ENCODE assay signal across 10 cellular contexts in the genomic region with DNA sequence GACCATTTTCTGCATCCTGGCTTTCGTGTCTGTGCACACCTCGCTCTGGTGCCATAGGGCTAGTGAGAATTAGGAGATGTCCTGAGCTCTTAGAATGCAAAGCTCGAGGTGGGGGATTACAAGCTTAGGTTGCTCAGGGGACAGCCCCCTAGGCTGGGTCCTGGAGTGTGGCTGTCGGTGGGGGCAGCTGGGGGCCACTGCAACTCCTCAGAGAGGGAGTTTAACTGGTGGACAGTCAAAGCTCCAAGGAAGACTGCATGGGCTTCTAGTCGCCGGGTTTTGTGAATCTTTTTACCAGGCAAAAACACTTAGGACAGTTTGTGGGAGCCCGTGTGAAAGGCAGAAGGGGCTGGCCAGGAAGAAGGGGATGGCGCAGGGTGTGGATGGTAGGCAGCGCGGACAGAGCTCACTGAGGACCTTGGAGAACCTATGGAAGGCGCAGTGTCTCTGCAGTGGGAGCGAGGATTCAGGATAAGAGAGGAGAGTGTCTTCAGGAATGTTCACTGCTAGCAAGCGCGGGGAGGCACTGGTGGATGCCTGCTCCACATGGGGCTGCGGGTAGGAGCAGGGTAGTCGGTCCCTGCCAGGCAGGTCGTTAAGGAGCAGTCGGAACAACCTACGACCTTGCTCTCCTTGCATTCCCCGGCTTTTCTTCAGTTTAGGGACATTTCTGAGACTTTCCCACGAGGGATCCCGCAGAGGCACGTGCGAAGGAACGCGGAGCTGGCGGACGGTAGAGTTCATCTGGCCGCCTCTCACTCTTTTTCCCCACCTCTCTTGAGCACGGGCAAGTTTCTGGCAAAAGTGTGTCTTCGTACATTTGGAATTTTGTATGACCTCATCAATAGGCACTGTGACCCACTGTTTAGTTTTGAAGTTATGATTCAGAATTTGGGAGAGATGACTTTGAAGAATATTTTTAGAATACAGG. TPM values are rescaled to one million over a fixed set of nuclear protein-coding genes. Genes with fewer than 3 reads are reported as not detected.
DNase-seq lines count a peak whose midpoint lies in the region; ATAC-seq and TF ChIP-seq lines count a peak whose summit lies in the region.
"Had no signal": no experiment of that assay in that cellular context is flagged by ENCODE, and none has a peak within 500 bp of the region (broad histone marks: within the 10 kb centered on the region; RNA-seq: fewer than 3 reads in every experiment).

No MANE protein-coding gene starts in this region.

- 47 to 59% methylated on average over 11 to 26 of the region's 31 CpGs for WGBS in gastroesophageal sphincter (ENCODE audit: low coverage in 1 of 2), 2 donors
- no CpG with 5 or more reads among the region's 31 CpGs for WGBS in trophoblast cell (ENCODE audit: extremely low coverage, insufficient coverage, insufficient read length)

- H3K4me3 ChIP-seq in gastroesophageal sphincter (peak overlapping the region; percentile 48 to 65), trophoblast cell (ENCODE audit: low read depth, low read length) (peak overlapping the region; percentile 4)
- H3K4me3 ChIP-seq in CD8-positive, alpha-beta T cell (ENCODE audit: low read depth, low read length): no peak overlapping the region
- H3K4me3 ChIP-seq in CD4-positive, alpha-beta memory T cell (ENCODE audit: low read length in 2 of 2): no peak overlapping the region

- TF ChIP-seq POLR2A in gastroesophageal sphincter (IDR thresholded peaks at IDR 0.05): no peak

- TF ChIP-seq CTCF in RWPE1 (conservative IDR thresholded peaks at IDR 0.05; ENCODE audit: low read depth) (no peak), gastroesophageal sphincter (IDR thresholded peaks at IDR 0.05) (no peak)
- no peak for TF ChIP-seq CTCF in CD8-positive, alpha-beta T cell (IDR thresholded peaks at IDR 0.05)

- H3K27ac Mint-ChIP-seq in CD8-positive, alpha-beta T cell: no peak overlapping the region
- H3K27ac Mint-ChIP-seq in CD4-positive, alpha-beta memory T cell: peak overlapping the region in 2 of 7 donors; percentile 53 to 57

- H4K8ac ChIP-seq in trophoblast cell (ENCODE audit: low read depth, low read length): peak overlapping the region; percentile 59

- H2BK12ac ChIP-seq in trophoblast cell (ENCODE audit: low read length): peak overlapping the region; percentile 23

- peak overlapping the region; percentile 11 for H2AFZ ChIP-seq in trophoblast cell (ENCODE audit: insufficient read depth, low read length, poor library complexity)

- H3K4me1 ChIP-seq in gastroesophageal sphincter: peaks cover 0 to 74% (median 28%) of the 10 kb centered on the region in 3 donors
- peaks cover 12 to 14% of the 10 kb centered on the region in 2 experiments for H3K4me1 ChIP-seq in trophoblast cell (ENCODE audit: control insufficient read depth in 1 of 2, insufficient read depth in 2 of 2, low read length in 2 of 2)
- H3K4me1 ChIP-seq in CD8-positive, alpha-beta T cell (ENCODE audit: insufficient read depth, low read length): no peaks in the 10 kb centered on the region
- peaks cover 12% of the 10 kb centered on the region for H3K4me1 ChIP-seq in CD4-positive, alpha-beta memory T cell (ENCODE audit: insufficient read depth, low read length)

- H3K36me3 ChIP-seq in gastroesophageal sphincter (peaks cover 0 to 27% of the 10 kb centered on the region in 2 donors), trophoblast cell (ENCODE audit: control insufficient read depth in 1 of 2, insufficient read depth in 2 of 2, low read length in 2 of 2) (peaks cover 23 to 30% of the 10 kb centered on the region in 2 experiments)
- H3K36me3 ChIP-seq in CD8-positive, alpha-beta T cell (ENCODE audit: insufficient read depth, low read length): peaks cover 4% of the 10 kb centered on the region
- H3K36me3 ChIP-seq in CD4-positive, alpha-beta memory T cell (ENCODE audit: insufficient read depth, low read length): no peaks in the 10 kb centered on the region

- peak overlapping the region; percentile 60 for H4K91ac ChIP-seq in trophoblast cell (ENCODE audit: low read depth, low read length)

- intact Hi-C loops in CD8-positive, alpha-beta T cell (cut with DNase I, micrococcal nuclease): no loop called here
- intact Hi-C loops in CD4-positive, alpha-beta memory T cell (cut with micrococcal nuclease): no loop called here

- H4K12ac ChIP-seq in trophoblast cell (ENCODE audit: low read depth, low read length): no peak overlapping the region

- peaks cover 4% of the 10 kb centered on the region for H3K9me3 Mint-ChIP-seq in CD8-positive, alpha-beta T cell
- peaks cover 0 to 7% (median 2%) of the 10 kb centered on the region in 8 donors for H3K9me3 Mint-ChIP-seq in CD4-positive, alpha-beta memory T cell

- TF ChIP-seq EP300 in gastroesophageal sphincter (IDR thresholded peaks at IDR 0.05): no peak

- H3K9ac ChIP-seq in trophoblast cell (ENCODE audit: low read length): peak overlapping the region; percentile 67

- no peaks in the 10 kb centered on the region for H3K27me3 ChIP-seq in gastroesophageal sphincter
- H3K27me3 ChIP-seq in trophoblast cell (ENCODE audit: insufficient read depth, low read length): no peaks in the 10 kb centered on the region
- no peaks in the 10 kb centered on the region for H3K27me3 ChIP-seq in CD8-positive, alpha-beta T cell (ENCODE audit: insufficient read depth, low read length)
- H3K27me3 ChIP-seq in CD4-positive, alpha-beta memory T cell (ENCODE audit: insufficient read depth, low read length): no peaks in the 10 kb centered on the region

- POLR2A ChIA-PET in RWPE1 (lab: Yijun Ruan, JAX; ENCODE audit: low non-redundant PET): no interaction called here
- POLR2A ChIA-PET in CD8-positive, alpha-beta T cell (lab: Charles Lee): no interaction called here
- POLR2A ChIA-PET in CD4-positive, alpha-beta memory T cell (lab: Charles Lee; ENCODE audit: partially characterized antibody): no interaction called here

- peak overlapping the region; percentile 69 for H3K4me2 ChIP-seq in trophoblast cell (ENCODE audit: low read length)

- ATAC-seq in gastroesophageal sphincter: no peak
- no peak for ATAC-seq in HG02588 (IDR thresholded peaks at IDR 0.05; ENCODE audit: unreplicated experiment)
- no peak for ATAC-seq in CD8-positive, alpha-beta T cell

- peaks cover 6% of the 10 kb centered on the region for H3K79me2 ChIP-seq in trophoblast cell (ENCODE audit: control insufficient read depth, insufficient read depth, low read length, poor library complexity)

- H3K18ac ChIP-seq in trophoblast cell (ENCODE audit: low read length): peak overlapping the region; percentile 51

- peak overlapping the region; percentile 66 for H2AK5ac ChIP-seq in trophoblast cell (ENCODE audit: low read length)

- H3K23ac ChIP-seq in trophoblast cell (ENCODE audit: low read length): no peak overlapping the region

- H2BK5ac ChIP-seq in trophoblast cell (ENCODE audit: low read depth, low read length, poor library complexity): peak overlapping the region; percentile 32

- H3K9me3 ChIP-seq in gastroesophageal sphincter: no peaks in the 10 kb centered on the region
- no peaks in the 10 kb centered on the region for H3K9me3 ChIP-seq in trophoblast cell (ENCODE audit: insufficient read depth, low read depth, low read length)
- no peaks in the 10 kb centered on the region for H3K9me3 ChIP-seq in CD8-positive, alpha-beta T cell (ENCODE audit: low read length)
- no peaks in the 10 kb centered on the region for H3K9me3 ChIP-seq in CD4-positive, alpha-beta memory T cell (ENCODE audit: control insufficient read depth in 1 of 2, low read length in 2 of 2)

- no peak overlapping the region for H3K4me3 Mint-ChIP-seq in CD8-positive, alpha-beta T cell
- peak overlapping the region in 2 of 8 donors; percentile 30 to 39 for H3K4me3 Mint-ChIP-seq in CD4-positive, alpha-beta memory T cell

- H3K27ac ChIP-seq in RWPE1 (peak overlapping the region; percentile 11; the same call in 1 of the 2 replicates), gastroesophageal sphincter (peak overlapping the region; percentile 85 to 98 (median 91)), trophoblast cell (ENCODE audit: low read depth, low read length) (peak overlapping the region; percentile 29)
- H3K27ac ChIP-seq in CD8-positive, alpha-beta T cell (ENCODE audit: low read depth, low read length): no peak overlapping the region
- no peak overlapping the region for H3K27ac ChIP-seq in CD4-positive, alpha-beta memory T cell (ENCODE audit: low read depth, low read length)

- H3K14ac ChIP-seq in trophoblast cell (ENCODE audit: low read length): peak overlapping the region; percentile 38

- DNase-seq in AG20443 (ENCODE audit: low spot score) (peak; percentile 53), RWPE1 (ENCODE audit: low spot score) (no peak), trophoblast cell (peak; percentile 85 to 88)
- DNase-seq in CD8-positive, alpha-beta T cell: no peak
- no peak for DNase-seq in CD4-positive, alpha-beta memory T cell
- no peak for DNase-seq in activated naive CD4-positive, alpha-beta T cell treated with anti-CD3 and anti-CD28 coated beads, Interleukin-2, amount 50 U/mL, for 16 hours
- DNase-seq: activated CD4-positive, alpha-beta T cell treated with anti-CD3 and anti-CD28 coated beads, Interleukin-2, amount 50 U/mL, for 1 hour; NCI-H1694 treated with DMSO at 0.1 percent for 48 hours had no signal

- H3K27me3 Mint-ChIP-seq in CD8-positive, alpha-beta T cell (ENCODE audit: low read depth): no peaks in the 10 kb centered on the region
- no peaks in the 10 kb centered on the region for H3K27me3 Mint-ChIP-seq in CD4-positive, alpha-beta memory T cell

- no peak overlapping the region for H3K4ac ChIP-seq in trophoblast cell (ENCODE audit: low read depth, low read length)

- peak overlapping the region; percentile 18 for H2BK120ac ChIP-seq in trophoblast cell (ENCODE audit: insufficient read depth, low read length, poor library complexity)

- CTCF ChIA-PET in RWPE1 (lab: Yijun Ruan, JAX): interaction anchor here (0.6 kb wide), 1 partner anchor 27 kb away, joined by 3 read pairs; no protein-coding TSS in a partner anchor
- CTCF ChIA-PET in CD8-positive, alpha-beta T cell (lab: Charles Lee): interaction anchor here (1.2 kb wide), 1 partner anchor 9 kb away, joined by 3 read pairs; no protein-coding TSS in a partner anchor
- CTCF ChIA-PET in CD4-positive, alpha-beta memory T cell (lab: Charles Lee; ENCODE audit: partially characterized antibody): no interaction called here

- H3K79me1 ChIP-seq in trophoblast cell (ENCODE audit: low read length): peaks cover 11% of the 10 kb centered on the region

- peaks cover 11% of the 10 kb centered on the region for H3K4me1 Mint-ChIP-seq in CD8-positive, alpha-beta T cell (ENCODE audit: low read depth)
- H3K4me1 Mint-ChIP-seq in CD4-positive, alpha-beta memory T cell: peaks cover 8 to 22% (median 10%) of the 10 kb centered on the region in 4 donors

- H3K36me3 Mint-ChIP-seq in CD8-positive, alpha-beta T cell: peaks cover 26% of the 10 kb centered on the region
- H3K36me3 Mint-ChIP-seq in CD4-positive, alpha-beta memory T cell: peaks cover 15 to 20% of the 10 kb centered on the region in 2 donors

RNA-seq across cellular contexts. Expression of gene KCNE1, which starts 12.9 kb away (rescaled TPM):
- total RNA-seq in gastroesophageal sphincter: 1 to 10 TPM in 3 of 4 donors, under 1 TPM in 1; 0.64 to 6.4 (median 3.0) TPM
- polyA plus RNA-seq in trophoblast cell (2013): 0.37 TPM in 2 replicates
- not detected for total RNA-seq in CD8-positive, alpha-beta T cell
- total RNA-seq in CD4-positive, alpha-beta memory T cell: under 1 TPM; 0.17 to 0.22 TPM
- polyA plus RNA-seq in CD4-positive, alpha-beta memory T cell: under 1 TPM in 1 of 2 donors, not detected in 1; 0.14 TPM

Comparison
In these comparisons a context has a peak if more than half of its experiments do, and no peak if none do; other contexts are left out.
1. DNase-seq: peak in AG20443 (single experiment) and trophoblast cell (2 of 2); none in RWPE1 (single experiment), CD8-positive, alpha-beta T cell (0 of 7), CD4-positive, alpha-beta memory T cell (0 of 5) and activated naive CD4-positive, alpha-beta T cell treated with anti-CD3 and anti-CD28 coated beads, Interleukin-2, amount 50 U/mL, for 16 hours (single experiment).
2. H3K27ac ChIP-seq: peak in RWPE1 (single experiment), gastroesophageal sphincter (4 of 4) and trophoblast cell (single experiment); none in CD8-positive, alpha-beta T cell (single experiment) and CD4-positive, alpha-beta memory T cell (single experiment).
3. H3K4me3 ChIP-seq: peak in gastroesophageal sphincter (2 of 2) and trophoblast cell (single experiment); none in CD8-positive, alpha-beta T cell (single experiment) and CD4-positive, alpha-beta memory T cell (0 of 2).